32 cellular contexts compared by ENCODE assay signal in the genomic region with DNA sequence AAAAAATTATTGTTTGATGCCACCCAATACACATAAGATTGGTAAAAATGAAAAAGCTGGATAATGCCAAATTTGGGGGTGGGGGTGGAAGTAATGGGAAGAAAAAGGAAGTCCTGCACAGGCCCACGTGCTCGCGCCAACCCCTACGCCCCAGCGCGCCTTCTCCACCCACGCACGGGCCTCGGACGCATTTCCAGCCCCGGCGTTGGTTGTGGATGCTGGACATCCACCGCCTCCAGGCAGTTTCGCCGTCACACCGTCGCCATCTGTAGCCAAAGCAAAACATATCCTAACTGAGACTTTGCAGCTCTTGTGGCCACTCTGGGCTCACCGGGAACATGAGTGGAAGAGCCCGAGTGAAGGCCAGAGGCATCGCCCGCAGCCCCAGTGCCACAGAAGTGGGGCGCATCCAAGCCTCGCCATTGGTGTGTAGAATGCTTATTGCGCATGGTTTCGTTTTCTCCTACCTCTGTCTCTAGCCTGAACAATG.
"Had no signal": no experiment of that assay in that cellular context is flagged by ENCODE, and none has a peak within 500 bp of the region (broad histone marks: within the 10 kb centered on the region; RNA-seq: fewer than 3 reads in every experiment).

Gene PIWIL4, plus strand, starts transcription at position 188 of the 490 bp plus-strand sequence. Its CDS starts 151 bp downstream, at position 339.

- H3K36me3 ChIP-seq: cardiac muscle cell had no signal

- H3K27me3 ChIP-seq: cardiac muscle cell had no signal

- H3K27ac ChIP-seq: cardiac muscle cell, KMS-11, RWPE1 had no signal

- H3K9ac ChIP-seq: KMS-11 had no signal

- H3K4me2 ChIP-seq: KMS-11 had no signal

- DNase-seq: activated CD4-positive, alpha-beta T cell treated with anti-CD3 and anti-CD28 coated beads, Interleukin-2, amount 10 ng/mL, durations not matched to agents 24 days and 14 days; activated CD4-positive, alpha-beta T cell treated with anti-CD3 and anti-CD28 coated beads, Interleukin-2, amount 50 U/mL, for 4 hours; activated CD8-positive, alpha-beta T cell treated with anti-CD3 and anti-CD28 coated beads for 36 hours; activated effector memory CD4-positive, alpha-beta T cell treated with anti-CD3 and anti-CD28 coated beads, Interleukin-2, amount 50 U/mL, for 16 hours; activated naive CD4-positive, alpha-beta T cell; activated naive CD4-positive, alpha-beta T cell treated with anti-CD3 and anti-CD28 coated beads, Interleukin-2, amount 50 U/mL, for 16 hours; activated naive CD8-positive, alpha-beta T cell treated with anti-CD3 and anti-CD28 coated beads for 36 hours; activated T-cell treated with anti-CD3 and anti-CD28 coated beads, Interleukin-2, amount 50 U/mL, for 1 hour; activated T-cell treated with anti-CD3 and anti-CD28 coated beads, Interleukin-2, amount 50 U/mL, for 72 hours; amniotic stem cell; aorta; MM.1S; MV-4-11; NCI-H1092 treated with DMSO at 0.1 percent for 48 hours; NCI-H1417 treated with DMSO at 0.1 percent for 48 hours; NCI-H187 treated with DMSO at 0.1 percent for 48 hours; NCI-H2081; NCI-H2171 treated with DMSO at 0.1 percent for 48 hours; NCI-H226; NCI-H446 treated with DMSO at 0.1 percent for 48 hours; NCI-H524; NCI-H69; NCI-H82; PC-3; SIG-M5 had no signal

- ATAC-seq: activated CD8-positive, alpha-beta T cell treated with anti-CD3 and anti-CD28 coated beads for 36 hours; activated T-cell treated with anti-CD3 and anti-CD28 coated beads, Interleukin-2, amount 50 U/mL, for 72 hours; activated T-helper 17 cell treated with anti-CD3 and anti-CD28 coated beads, Interleukin-2, amount 50 U/mL, for 72 hours; PC-3; Right ventricle myocardium inferior had no signal

- H3K4me3 ChIP-seq: cardiac muscle cell had no signal

- FAIRE-seq: RCC 7860, TTC549 had no signal
